ENCODE assay signal across 1 cellular context in genomic region chr4:184487503-184487902, GRCh38.
TF ChIP-seq lines count a peak whose summit lies in the region.

No MANE protein-coding gene starts in this region.

TF ChIP-seq in K562, 482 proteins besides CTCF, POLR2A, EP300 and RAD21:
- TF ChIP-seq, protein P1, sequence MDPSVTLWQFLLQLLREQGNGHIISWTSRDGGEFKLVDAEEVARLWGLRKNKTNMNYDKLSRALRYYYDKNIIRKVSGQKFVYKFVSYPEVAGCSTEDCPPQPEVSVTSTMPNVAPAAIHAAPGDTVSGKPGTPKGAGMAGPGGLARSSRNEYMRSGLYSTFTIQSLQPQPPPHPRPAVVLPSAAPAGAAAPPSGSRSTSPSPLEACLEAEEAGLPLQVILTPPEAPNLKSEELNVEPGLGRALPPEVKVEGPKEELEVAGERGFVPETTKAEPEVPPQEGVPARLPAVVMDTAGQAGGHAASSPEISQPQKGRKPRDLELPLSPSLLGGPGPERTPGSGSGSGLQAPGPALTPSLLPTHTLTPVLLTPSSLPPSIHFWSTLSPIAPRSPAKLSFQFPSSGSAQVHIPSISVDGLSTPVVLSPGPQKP (CRISPR knock-in tag; IDR thresholded peaks at IDR 0.05), result no peak
- no peak for TF ChIP-seq MAFK (IDR thresholded peaks at IDR 0.05; ENCODE audit: low read length)
- no peak for TF ChIP-seq KLF10 (CRISPR knock-in tag; IDR thresholded peaks at IDR 0.05)
- TF ChIP-seq RFX7 (CRISPR knock-in tag; IDR thresholded peaks at IDR 0.05), result no peak
- no peak for TF ChIP-seq SAP30 (IDR thresholded peaks at IDR 0.05; ENCODE audit: borderline replicate concordance, insufficient read depth, low read depth, low read length, poor library complexity, severe bottlenecking)
- no peak for TF ChIP-seq SP1 (CRISPR knock-in tag; IDR thresholded peaks at IDR 0.05)
- no peak for TF ChIP-seq ASH1L (IDR thresholded peaks at IDR 0.05; ENCODE audit: borderline replicate concordance, low read depth, partially characterized antibody)
- TF ChIP-seq ZC3H4 (CRISPR knock-in tag; IDR thresholded peaks at IDR 0.05; ENCODE audit: borderline replicate concordance), result no peak
- no peak for TF ChIP-seq POLR2AphosphoS2 (IDR thresholded peaks at IDR 0.05; ENCODE audit: low read length)
TF ChIP-seq in K562: peak in this region for 0.
